Comparison of ENCODE assay signal across 1 cellular context in genomic region chr9:129333961-129334743, GRCh38.
TF ChIP-seq lines count a peak whose summit lies in the region.

No MANE protein-coding gene starts in this region.

TF ChIP-seq in HepG2, 621 proteins besides CTCF, POLR2A, EP300 and RAD21 (continued from another document and continues in another):
- peak; percentile 99 for TF ChIP-seq ZNF350 (CRISPR knock-in tag; IDR thresholded peaks at IDR 0.05; ENCODE audit: borderline replicate concordance, low read depth)
- TF ChIP-seq SP1 (IDR thresholded peaks at IDR 0.05): no peak
- TF ChIP-seq SP1 (CRISPR knock-in tag; IDR thresholded peaks at IDR 0.05): peak; percentile 70; the same call in 1 of the 2 replicates
- TF ChIP-seq DBP (CRISPR knock-in tag; IDR thresholded peaks at IDR 0.05; ENCODE audit: not compliant biosample characterization): no peak
- peak; percentile 70; the same call in 1 of the 2 replicates for TF ChIP-seq PRDM10 (CRISPR knock-in tag; IDR thresholded peaks at IDR 0.05; ENCODE audit: low read depth)
- TF ChIP-seq NAIF1 (CRISPR knock-in tag; IDR thresholded peaks at IDR 0.05; ENCODE audit: borderline replicate concordance): peak; percentile 45; the same call in 1 of the 2 replicates
- TF ChIP-seq TSC22D2 (CRISPR knock-in tag; IDR thresholded peaks at IDR 0.05; ENCODE audit: borderline replicate concordance): peak; percentile 87; the same call in 1 of the 2 replicates
- TF ChIP-seq ZNF737 (CRISPR knock-in tag; IDR thresholded peaks at IDR 0.05; ENCODE audit: borderline replicate concordance): no peak
- no peak for TF ChIP-seq RFX5 (IDR thresholded peaks at IDR 0.05; ENCODE audit: low read depth, low read length)
- TF ChIP-seq ZNF44 (CRISPR knock-in tag; IDR thresholded peaks at IDR 0.05): no peak
- peak; percentile 100 for TF ChIP-seq ZNF652 (CRISPR knock-in tag; IDR thresholded peaks at IDR 0.05; ENCODE audit: borderline replicate concordance, low read depth)
- TF ChIP-seq ATM (IDR thresholded peaks at IDR 0.05; ENCODE audit: borderline replicate concordance): no peak
- TF ChIP-seq ZNF768 (CRISPR knock-in tag; IDR thresholded peaks at IDR 0.05): peak; percentile 98; the same call in 1 of the 2 replicates
- TF ChIP-seq GLI4 (CRISPR knock-in tag; IDR thresholded peaks at IDR 0.05; ENCODE audit: borderline replicate concordance): no peak
- TF ChIP-seq NPAS2 (CRISPR knock-in tag; IDR thresholded peaks at IDR 0.05; ENCODE audit: borderline replicate concordance): no peak
- no peak for TF ChIP-seq ISX (CRISPR knock-in tag; conservative IDR thresholded peaks at IDR 0.05)
- TF ChIP-seq MEIS2 (CRISPR knock-in tag; IDR thresholded peaks at IDR 0.05): peak; percentile 64; the same call in 1 of the 2 replicates
- peak; percentile 79; the same call in 1 of the 2 replicates for TF ChIP-seq ZBTB43 (CRISPR knock-in tag; conservative IDR thresholded peaks at IDR 0.05)
- no peak for TF ChIP-seq ZFYVE20 (CRISPR knock-in tag; IDR thresholded peaks at IDR 0.05; ENCODE audit: borderline replicate concordance, low read depth)
- TF ChIP-seq ZNF282 (IDR thresholded peaks at IDR 0.05; ENCODE audit: partially characterized antibody): no peak
- TF ChIP-seq ZNF382 (CRISPR knock-in tag; IDR thresholded peaks at IDR 0.05; ENCODE audit: borderline replicate concordance): no peak
- no peak for TF ChIP-seq TIGD3 (CRISPR knock-in tag; IDR thresholded peaks at IDR 0.05; ENCODE audit: borderline replicate concordance)
- TF ChIP-seq SRSF9 (IDR thresholded peaks at IDR 0.05; ENCODE audit: borderline replicate concordance, insufficient read depth, low read depth, low read length, poor library complexity, severe bottlenecking): no peak
- TF ChIP-seq MED8 (CRISPR knock-in tag; IDR thresholded peaks at IDR 0.05; ENCODE audit: insufficient replicate concordance): peak; percentile 97
- TF ChIP-seq ZNF292 (CRISPR knock-in tag; IDR thresholded peaks at IDR 0.05; ENCODE audit: borderline replicate concordance, low read depth): peak; percentile 100
- TF ChIP-seq ZEB1 (IDR thresholded peaks at IDR 0.05; ENCODE audit: insufficient replicate concordance, low read depth): peak; percentile 74
- no peak for TF ChIP-seq ZNF296 (CRISPR knock-in tag; conservative IDR thresholded peaks at IDR 0.05)
- peak; percentile 85; the same call in 1 of the 2 replicates for TF ChIP-seq SIN3A (IDR thresholded peaks at IDR 0.05; ENCODE audit: borderline replicate concordance, low read depth, low read length)
- TF ChIP-seq ZNF354B (CRISPR knock-in tag; IDR thresholded peaks at IDR 0.05): no peak
- no peak for TF ChIP-seq NFIB (CRISPR knock-in tag; IDR thresholded peaks at IDR 0.05; ENCODE audit: borderline replicate concordance)
- no peak; the same call in 1 of the 2 replicates for TF ChIP-seq ZNF557 (CRISPR knock-in tag; IDR thresholded peaks at IDR 0.05)
- TF ChIP-seq MIER2 (CRISPR knock-in tag; IDR thresholded peaks at IDR 0.05): peak; percentile 77
- peak; percentile 88; the same call in 1 of the 2 replicates for TF ChIP-seq ZNF589 (CRISPR knock-in tag; conservative IDR thresholded peaks at IDR 0.05)
- peak; percentile 55 for TF ChIP-seq PHF20 (CRISPR knock-in tag; IDR thresholded peaks at IDR 0.05)
- TF ChIP-seq ZNF274 (CRISPR knock-in tag; IDR thresholded peaks at IDR 0.05): no peak
- TF ChIP-seq ZNF318 (CRISPR knock-in tag; IDR thresholded peaks at IDR 0.05): no peak
- no peak for TF ChIP-seq HNRNPH1 (optimal IDR thresholded peaks at IDR 0.05; ENCODE audit: low read depth, low read length)
- TF ChIP-seq, protein P1, sequence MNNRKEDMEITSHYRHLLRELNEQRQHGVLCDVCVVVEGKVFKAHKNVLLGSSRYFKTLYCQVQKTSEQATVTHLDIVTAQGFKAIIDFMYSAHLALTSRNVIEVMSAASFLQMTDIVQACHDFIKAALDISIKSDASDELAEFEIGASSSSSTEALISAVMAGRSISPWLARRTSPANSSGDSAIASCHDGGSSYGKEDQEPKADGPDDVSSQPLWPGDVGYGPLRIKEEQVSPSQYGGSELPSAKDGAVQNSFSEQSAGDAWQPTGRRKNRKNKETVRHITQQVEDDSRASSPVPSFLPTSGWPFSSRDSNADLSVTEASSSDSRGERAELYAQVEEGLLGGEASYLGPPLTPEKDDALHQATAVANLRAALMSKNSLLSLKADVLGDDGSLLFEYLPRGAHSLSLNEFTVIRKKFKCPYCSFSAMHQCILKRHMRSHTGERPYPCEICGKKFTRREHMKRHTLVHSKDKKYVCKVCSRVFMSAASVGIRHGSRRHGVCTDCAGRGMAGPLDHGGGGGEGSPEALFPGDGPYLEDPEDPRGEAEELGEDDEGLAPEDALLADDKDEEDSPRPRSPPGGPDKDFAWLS (CRISPR knock-in tag; IDR thresholded peaks at IDR 0.05; ENCODE audit: borderline replicate concordance): no peak; the same call in 1 of the 2 replicates
- TF ChIP-seq, protein P2, sequence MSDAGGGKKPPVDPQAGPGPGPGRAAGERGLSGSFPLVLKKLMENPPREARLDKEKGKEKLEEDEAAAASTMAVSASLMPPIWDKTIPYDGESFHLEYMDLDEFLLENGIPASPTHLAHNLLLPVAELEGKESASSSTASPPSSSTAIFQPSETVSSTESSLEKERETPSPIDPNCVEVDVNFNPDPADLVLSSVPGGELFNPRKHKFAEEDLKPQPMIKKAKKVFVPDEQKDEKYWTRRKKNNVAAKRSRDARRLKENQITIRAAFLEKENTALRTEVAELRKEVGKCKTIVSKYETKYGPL (CRISPR knock-in tag; IDR thresholded peaks at IDR 0.05): 0 out of 2 replicates have a peak, but pooled peaks have one; percentile 25
- TF ChIP-seq E2F2 (CRISPR knock-in tag; IDR thresholded peaks at IDR 0.05; ENCODE audit: borderline replicate concordance): peak; percentile 34; the same call in 1 of the 2 replicates
- peak; percentile 70; the same call in 1 of the 2 replicates for TF ChIP-seq KMT2A (CRISPR knock-in tag; IDR thresholded peaks at IDR 0.05)
- peak; percentile 84; the same call in 1 of the 2 replicates for TF ChIP-seq FOXJ3 (CRISPR knock-in tag; IDR thresholded peaks at IDR 0.05; ENCODE audit: borderline replicate concordance)
- TF ChIP-seq ZNF644 (CRISPR knock-in tag; IDR thresholded peaks at IDR 0.05; ENCODE audit: low read depth): no peak; the same call in 1 of the 2 replicates
